Comparison of ENCODE assay signal across 26 cellular contexts in the genomic region with DNA sequence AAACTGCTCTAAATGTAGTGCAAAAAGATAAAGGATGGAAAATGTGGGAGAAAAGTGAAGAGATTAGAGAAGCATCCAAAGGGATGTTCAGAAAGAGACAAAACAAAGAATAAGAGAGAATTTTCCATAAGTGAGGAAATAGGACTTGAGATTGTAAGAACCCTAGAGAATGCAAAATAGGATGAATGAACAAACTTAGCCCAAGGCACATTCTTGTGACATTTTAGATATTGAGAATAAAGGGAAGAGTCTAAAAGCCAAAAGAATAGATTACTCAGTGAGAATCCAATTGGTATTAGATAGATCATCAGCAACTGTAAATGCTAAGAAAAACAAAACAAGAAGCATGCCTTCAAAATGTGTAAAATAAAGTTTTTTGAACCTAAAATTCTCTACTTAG. TPM values are rescaled to one million over a fixed set of nuclear protein-coding genes. Genes with fewer than 3 reads are reported as not detected.
A peak's percentile ranks its signal among the peaks of the same experiment; 100 is the strongest.
DNase-seq lines count a peak whose midpoint lies in the region; ATAC-seq, FAIRE-seq and TF ChIP-seq lines count a peak whose summit lies in the region.
"Had no signal": no experiment of that assay in that cellular context is flagged by ENCODE, and none has a peak within 500 bp of the region (broad histone marks: within the 10 kb centered on the region; RNA-seq: fewer than 3 reads in every experiment).

No MANE protein-coding gene starts in this region.

- H3K27ac ChIP-seq in right atrium auricular region: peak overlapping the region; percentile 71 to 93
- peak overlapping the region; percentile 8 for H3K27ac ChIP-seq in colonic mucosa
- peak overlapping the region in 1 of 4 donors; percentile 21 for H3K27ac ChIP-seq in esophagus squamous epithelium
- H3K27ac ChIP-seq in pancreas: no peak overlapping the region
- H3K27ac ChIP-seq: body of pancreas, KMS-11 had no signal

- DNase-seq in right atrium auricular region (ENCODE audit: low spot score) (no peak), left cardiac atrium (no peak), colonic mucosa (no peak), renal cortical epithelial cell (ENCODE audit: low read depth) (peak; percentile 29), OCI-M1 (lab: John Stamatoyannopoulos, UW) (no peak), esophagus squamous epithelium (lab: John Stamatoyannopoulos, UW) (no peak), pancreas (no peak)
- DNase-seq: activated CD4-positive, alpha-beta memory T cell treated with anti-CD3 and anti-CD28 coated beads for 36 hours; activated CD4-positive, CD25-positive, alpha-beta regulatory T cell treated with anti-CD3 and anti-CD28 coated beads, Interleukin-2, amount 50 U/mL, for 72 hours; activated naive CD4-positive, alpha-beta T cell; body of pancreas; CD4-positive, alpha-beta memory T cell; glutamatergic neuron; H7; islet precursor cell; left ventricle myocardium superior; MM.1S; NCI-H1417 treated with DMSO at 0.1 percent for 48 hours; NCI-H2081; NCI-H69; SHP77 treated with DMSO at 0.1 percent for 48 hours had no signal

- H3K4me1 ChIP-seq in right atrium auricular region: peaks cover 0 to 17% of the 10 kb centered on the region in 2 donors
- H3K4me1 ChIP-seq in colonic mucosa: no peaks in the 10 kb centered on the region
- H3K4me1 ChIP-seq in esophagus squamous epithelium: peaks cover 0 to 20% (median 16%) of the 10 kb centered on the region in 3 donors
- H3K4me1 ChIP-seq in pancreas: peaks cover 0 to 12% (median 3%) of the 10 kb centered on the region in 3 donors

- TF ChIP-seq POLR2A in esophagus squamous epithelium (IDR thresholded peaks at IDR 0.05): no peak

- H3K4me3 ChIP-seq in right atrium auricular region (no peak overlapping the region), colonic mucosa (no peak overlapping the region), esophagus squamous epithelium (no peak overlapping the region), pancreas (no peak overlapping the region)
- H3K4me3 ChIP-seq: body of pancreas had no signal

- intact Hi-C loops in left cardiac atrium (cut with DNase I) (no loop called here), colonic mucosa (cut with DNase I) (no loop called here), esophagus squamous epithelium (cut with DNase I) (no loop called here), pancreas (cut with DNase I) (no loop called here)

- FAIRE-seq in pancreas (lab: Jason Lieb, UNC): no peak
- FAIRE-seq: GM18507 had no signal

- H3K9ac ChIP-seq in colonic mucosa (ENCODE audit: low read depth in 2 of 2, low read length in 2 of 2): no peak overlapping the region
- H3K9ac ChIP-seq: KMS-11 had no signal

- H3K27me3 ChIP-seq in right atrium auricular region (no peaks in the 10 kb centered on the region), colonic mucosa (no peaks in the 10 kb centered on the region), esophagus squamous epithelium (no peaks in the 10 kb centered on the region), pancreas (no peaks in the 10 kb centered on the region)
- H3K27me3 ChIP-seq: body of pancreas had no signal

- ATAC-seq in left cardiac atrium: no peak
- ATAC-seq in GM18873 (IDR thresholded peaks at IDR 0.05; ENCODE audit: low FRiP score, unreplicated experiment): no peak
- no peak for ATAC-seq in pancreas
- ATAC-seq: Panc1; stimulated activated effector memory CD8-positive, alpha-beta T cell treated with anti-CD3 and anti-CD28 coated beads, Interleukin-12 subunit alpha, Interleukin-12 subunit beta, amount 100 ng/mL, for 72 hours had no signal

- H3K9me3 ChIP-seq in right atrium auricular region (no peaks in the 10 kb centered on the region), colonic mucosa (no peaks in the 10 kb centered on the region), esophagus squamous epithelium (no peaks in the 10 kb centered on the region), pancreas (no peaks in the 10 kb centered on the region)
- H3K9me3 ChIP-seq: body of pancreas had no signal

- H3K36me3 ChIP-seq in right atrium auricular region (no peaks in the 10 kb centered on the region), colonic mucosa (no peaks in the 10 kb centered on the region), esophagus squamous epithelium (no peaks in the 10 kb centered on the region), pancreas (no peaks in the 10 kb centered on the region)

- TF ChIP-seq CTCF in right atrium auricular region (IDR thresholded peaks at IDR 0.05) (no peak), colonic mucosa (IDR thresholded peaks at IDR 0.05) (no peak), esophagus squamous epithelium (IDR thresholded peaks at IDR 0.05) (no peak), pancreas (IDR thresholded peaks at IDR 0.05) (no peak)

RNA-seq across cellular contexts. Expression of gene DYRK2, which starts 33.4 kb away (rescaled TPM):
- total RNA-seq in right atrium auricular region (10 to 100 TPM; 55.1 to 86.6 TPM), left cardiac atrium (10 to 100 TPM; 61.7 to 67.4 TPM), colonic mucosa (100 to 1,000 TPM in 1 of 2 donors, 10 to 100 TPM in 1; 66.0 to 112 TPM), renal cortical epithelial cell (35.1 and 81.7 TPM in 2 replicates), esophagus squamous epithelium (10 to 100 TPM; 14.9 to 22.1 (median 15.7) TPM), pancreas (10 to 100 TPM; 11.6 to 25.8 (median 13.0) TPM)
- polyA plus RNA-seq in pancreas: 1 to 10 TPM; 2.6 to 6.2 TPM

Comparison
In these comparisons a context has a peak if more than half of its experiments do, and no peak if none do; other contexts are left out.
1. H3K27ac ChIP-seq: peak in right atrium auricular region (2 of 2) and colonic mucosa (single experiment); none in pancreas (0 of 4).